8 cellular contexts compared by ENCODE assay signal in genomic region chr6:41367700-41368099, GRCh38. TPM values are rescaled to one million over a fixed set of nuclear protein-coding genes. Genes with fewer than 3 reads are reported as not detected.
A peak's percentile ranks its signal among the peaks of the same experiment; 100 is the strongest.
DNase-seq lines count a peak whose midpoint lies in the region; ATAC-seq and TF ChIP-seq lines count a peak whose summit lies in the region.

No MANE protein-coding gene starts in this region.

- no peak overlapping the region for H3K27ac Mint-ChIP-seq in chondrocyte (ENCODE audit: unreplicated experiment)
- no peak overlapping the region for H3K27ac Mint-ChIP-seq in natural killer cell treated with Interleukin-12 subunit alpha and Interleukin-12 subunit beta and Interleukin-15 and Interleukin-18, amount 100 ng/mL, for 72 hours
- no peak overlapping the region for H3K27ac Mint-ChIP-seq in CD4-positive, alpha-beta T cell

- TF ChIP-seq CTCF in chondrocyte (IDR thresholded peaks at IDR 0.05) = peak; percentile 88
- TF ChIP-seq CTCF in liver (IDR thresholded peaks at IDR 0.05; ENCODE audit: low read depth, low read length, missing input control) = peak; percentile 40
- no peak for TF ChIP-seq CTCF in CD4-positive, alpha-beta T cell (IDR thresholded peaks at IDR 0.05)

- peak; percentile 68 to 80 for TF ChIP-seq RAD21 in liver (IDR thresholded peaks at IDR 0.05)

- H3K9me3 Mint-ChIP-seq in chondrocyte (ENCODE audit: low read depth) = no peaks in the 10 kb centered on the region
- H3K9me3 Mint-ChIP-seq in natural killer cell treated with Interleukin-12 subunit alpha and Interleukin-12 subunit beta and Interleukin-15 and Interleukin-18, amount 100 ng/mL, for 72 hours = no peaks in the 10 kb centered on the region
- no peaks in the 10 kb centered on the region for H3K9me3 Mint-ChIP-seq in CD4-positive, alpha-beta T cell

- DNase-seq in DMS 273 (lab: John Stamatoyannopoulos, UW; ENCODE audit: unreplicated experiment) (peak; percentile 87), KBM-7 (peak; percentile 60), NT2/D1 (ENCODE audit: low read depth, low spot score) (peak; percentile 67), chondrocyte (ENCODE audit: low spot score) (no peak)
- DNase-seq in natural killer cell treated with Interleukin-12 subunit alpha and Interleukin-12 subunit beta and Interleukin-15 and Interleukin-18, amount 100 ng/mL, for 72 hours (ENCODE audit: low spot score) = no peak
- no peak for DNase-seq in CD4-positive, alpha-beta T cell

- H3K9ac ChIP-seq in NT2/D1 (ENCODE audit: insufficient read length, low read depth) (no peak overlapping the region), liver (ENCODE audit: low read depth in 1 of 2, low read length in 2 of 2) (no peak overlapping the region)

- intact Hi-C loops in CD4-positive, alpha-beta T cell (cut with DNase I, micrococcal nuclease) = loop anchor here in 1 of 2 experiments (5.0 kb wide), 1 partner anchor 55 kb away; no protein-coding TSS in a partner anchor

- H3K4me3 ChIP-seq in NT2/D1 (ENCODE audit: insufficient read length, low read depth) = no peak overlapping the region
- H3K4me3 ChIP-seq in liver (ENCODE audit: low read depth in 1 of 3, low read length in 3 of 3) = no peak overlapping the region

- H3K27me3 Mint-ChIP-seq in chondrocyte (ENCODE audit: low read depth) = peaks cover 62% of the 10 kb centered on the region
- H3K27me3 Mint-ChIP-seq in natural killer cell treated with Interleukin-12 subunit alpha and Interleukin-12 subunit beta and Interleukin-15 and Interleukin-18, amount 100 ng/mL, for 72 hours = peaks cover 38 to 48% of the 10 kb centered on the region in 2 donors
- H3K27me3 Mint-ChIP-seq in CD4-positive, alpha-beta T cell = peaks cover 72% of the 10 kb centered on the region

- H3K36me3 Mint-ChIP-seq in chondrocyte (ENCODE audit: low read depth) = no peaks in the 10 kb centered on the region
- H3K36me3 Mint-ChIP-seq in natural killer cell treated with Interleukin-12 subunit alpha and Interleukin-12 subunit beta and Interleukin-15 and Interleukin-18, amount 100 ng/mL, for 72 hours = no peaks in the 10 kb centered on the region
- H3K36me3 Mint-ChIP-seq in CD4-positive, alpha-beta T cell (ENCODE audit: low read depth) = no peaks in the 10 kb centered on the region

- POLR2A ChIA-PET in CD4-positive, alpha-beta T cell (lab: Charles Lee) = no interaction called here

- peaks cover 24% of the 10 kb centered on the region for H3K4me1 Mint-ChIP-seq in chondrocyte (ENCODE audit: low read depth)
- H3K4me1 Mint-ChIP-seq in natural killer cell treated with Interleukin-12 subunit alpha and Interleukin-12 subunit beta and Interleukin-15 and Interleukin-18, amount 100 ng/mL, for 72 hours (ENCODE audit: low read depth in 2 of 2) = peaks cover 20 to 24% of the 10 kb centered on the region in 2 donors
- H3K4me1 Mint-ChIP-seq in CD4-positive, alpha-beta T cell (ENCODE audit: low read depth) = peaks cover 27% of the 10 kb centered on the region

- H3K27me3 ChIP-seq in NT2/D1 (ENCODE audit: insufficient read depth, insufficient read length) (peaks cover 72% of the 10 kb centered on the region), liver (ENCODE audit: control insufficient read depth in 4 of 4, insufficient read depth in 4 of 4, low read length in 3 of 4) (peaks cover 0 to 12% (median 8%) of the 10 kb centered on the region in 4 donors)
- peaks cover 56% of the 10 kb centered on the region for H3K27me3 ChIP-seq in CD4-positive, alpha-beta T cell (ENCODE audit: control insufficient read depth, insufficient read depth, low read length)

- H3K4me3 Mint-ChIP-seq in chondrocyte (ENCODE audit: unreplicated experiment) = no peak overlapping the region
- H3K4me3 Mint-ChIP-seq in natural killer cell treated with Interleukin-12 subunit alpha and Interleukin-12 subunit beta and Interleukin-15 and Interleukin-18, amount 100 ng/mL, for 72 hours = no peak overlapping the region
- no peak overlapping the region for H3K4me3 Mint-ChIP-seq in CD4-positive, alpha-beta T cell

- WGBS in liver = 8% methylated on average over 2 of the region's 2 CpGs

- H3K9me3 ChIP-seq in NT2/D1 (ENCODE audit: insufficient read depth, low read length) = no peaks in the 10 kb centered on the region
- peaks cover 0 to 3% (median under 1%) of the 10 kb centered on the region in 4 donors for H3K9me3 ChIP-seq in liver (ENCODE audit: control insufficient read depth in 4 of 4, low read length in 3 of 4)
- H3K9me3 ChIP-seq in CD4-positive, alpha-beta T cell (ENCODE audit: control insufficient read depth, low read length) = no peaks in the 10 kb centered on the region

- in situ Hi-C loops in KBM-7 (cut with MboI; ENCODE audit: low pct_unique_long_range_greater_than_20kb, low sequenced_read_pairs) = no loop called here

- H3K36me3 ChIP-seq in NT2/D1 (ENCODE audit: insufficient read depth, insufficient read length, low read length) (no peaks in the 10 kb centered on the region), liver (ENCODE audit: control insufficient read depth in 4 of 4, insufficient read depth in 3 of 4, low read depth in 1 of 4, low read length in 3 of 4) (no peaks in the 10 kb centered on the region)

- no peak for ATAC-seq in GM19463 (IDR thresholded peaks at IDR 0.05; ENCODE audit: unreplicated experiment)
- no peak for ATAC-seq in natural killer cell treated with Interleukin-12 subunit alpha and Interleukin-12 subunit beta and Interleukin-15 and Interleukin-18, amount 100 ng/mL, for 72 hours
- no peak for ATAC-seq in CD4-positive, alpha-beta T cell (ENCODE audit: poor library complexity)

- CTCF ChIA-PET in CD4-positive, alpha-beta T cell (lab: Charles Lee) = interaction anchor here (1.3 kb wide), 2 partner anchors 18 to 57 kb away, joined by 3 read pairs; no protein-coding TSS in a partner anchor

- no peak overlapping the region for H3K27ac ChIP-seq in liver (ENCODE audit: low read depth in 1 of 2, low read length in 2 of 2)
- no peak overlapping the region for H3K27ac ChIP-seq in CD4-positive, alpha-beta T cell (ENCODE audit: low read depth, low read length)

- H3K4me1 ChIP-seq in NT2/D1 (ENCODE audit: insufficient read depth, insufficient read length) (peaks cover 2% of the 10 kb centered on the region), liver (ENCODE audit: control insufficient read depth in 4 of 4, insufficient read depth in 4 of 4, low read length in 3 of 4) (peaks cover 5 to 18% (median 13%) of the 10 kb centered on the region in 4 donors)

TF ChIP-seq in liver, 16 proteins besides CTCF, POLR2A, EP300 and RAD21:
- no peak for TF ChIP-seq EGR1 (IDR thresholded peaks at IDR 0.05; ENCODE audit: low read depth in 2 of 2)
- no peak for TF ChIP-seq ZBTB33 (IDR thresholded peaks at IDR 0.05)
- TF ChIP-seq YY1 (IDR thresholded peaks at IDR 0.05) = no peak
- no peak for TF ChIP-seq HNF4A (conservative IDR thresholded peaks at IDR 0.05)
- TF ChIP-seq FOXA1 (IDR thresholded peaks at IDR 0.05) = no peak
- TF ChIP-seq GABPA (IDR thresholded peaks at IDR 0.05 in 1 of 2, conservative IDR thresholded peaks at IDR 0.05 in 1 of 2) = no peak
- TF ChIP-seq ATF3 (IDR thresholded peaks at IDR 0.05) = no peak
- TF ChIP-seq SP1 (IDR thresholded peaks at IDR 0.05) = no peak
- no peak for TF ChIP-seq HNF4G (IDR thresholded peaks at IDR 0.05)
- TF ChIP-seq JUND (IDR thresholded peaks at IDR 0.05) = no peak
- TF ChIP-seq REST (IDR thresholded peaks at IDR 0.05) = no peak
- TF ChIP-seq FOXA2 (IDR thresholded peaks at IDR 0.05) = no peak

RNA-seq across cellular contexts. Expression of gene NCR2, which starts 32.3 kb away (rescaled TPM):
- total RNA-seq in chondrocyte (not detected in 3 replicates), liver (not detected)
- polyA plus RNA-seq in liver = not detected
- 1 to 10 TPM in 1 of 2 donors, not detected in 1; 1.0 TPM for total RNA-seq in natural killer cell treated with Interleukin-12 subunit alpha and Interleukin-12 subunit beta and Interleukin-15 and Interleukin-18, amount 100 ng/mL, for 72 hours
- total RNA-seq in CD4-positive, alpha-beta T cell = not detected

Comparison
In these comparisons a context has a peak if more than half of its experiments do, and no peak if none do; other contexts are left out.
1. DNase-seq: peak in DMS 273 (single experiment), KBM-7 (single experiment) and NT2/D1 (single experiment); none in chondrocyte (single experiment), natural killer cell treated with Interleukin-12 subunit alpha and Interleukin-12 subunit beta and Interleukin-15 and Interleukin-18, amount 100 ng/mL, for 72 hours (single experiment) and CD4-positive, alpha-beta T cell (0 of 10).